20 cellular contexts compared by ENCODE assay signal in the genomic region with DNA sequence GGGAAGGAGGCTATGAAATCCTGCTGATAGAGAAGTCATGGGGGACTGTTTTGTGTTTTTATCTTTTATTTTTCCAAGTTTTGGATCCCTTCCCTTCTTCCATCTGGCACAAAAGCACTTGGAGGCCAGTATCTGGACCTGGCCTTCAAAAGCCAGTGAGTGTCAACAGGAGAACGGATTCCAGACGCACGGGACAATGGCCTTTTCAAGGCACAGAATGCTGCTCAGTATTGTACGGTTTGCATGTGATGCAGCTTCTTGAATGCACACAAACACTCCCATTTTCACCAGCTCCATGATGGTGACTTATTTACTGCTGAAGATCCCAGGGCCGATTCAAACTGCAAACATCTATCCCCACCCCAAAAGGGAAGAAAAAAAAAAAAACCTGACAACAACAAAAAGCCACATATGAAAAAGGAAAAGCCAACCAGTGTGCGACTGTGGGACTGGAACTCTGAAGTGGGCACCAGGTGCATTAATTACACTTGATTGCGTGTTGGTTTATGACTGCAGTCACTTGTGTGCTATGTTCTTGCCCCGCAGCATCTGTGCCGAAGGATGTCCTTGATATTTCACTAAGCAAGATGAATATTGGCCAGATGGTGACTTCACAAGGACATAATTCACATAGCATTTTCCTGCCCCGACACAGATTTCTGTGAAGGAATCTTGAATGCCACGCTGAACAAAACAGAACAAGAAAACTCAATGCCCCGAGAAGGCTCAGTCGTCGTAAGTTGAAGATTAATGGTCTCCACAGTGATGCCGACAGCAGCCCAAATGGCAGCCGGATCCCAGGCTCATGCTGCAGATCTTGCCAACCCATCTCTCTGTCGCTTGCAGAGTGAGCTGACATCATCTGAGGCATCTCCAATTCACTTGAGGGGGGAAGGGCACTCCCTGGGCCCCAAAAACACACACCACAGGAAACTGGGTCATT.
DNase-seq lines count a peak whose midpoint lies in the region; ATAC-seq and TF ChIP-seq lines count a peak whose summit lies in the region.
"Had no signal": no experiment of that assay in that cellular context is flagged by ENCODE, and none has a peak within 500 bp of the region (broad histone marks: within the 10 kb centered on the region; RNA-seq: fewer than 3 reads in every experiment).

No MANE protein-coding gene starts in this region.

- no peak for TF ChIP-seq CTCF in psoas muscle (IDR thresholded peaks at IDR 0.05)

- DNase-seq in G401 (ENCODE audit: low spot score) (peak; percentile 72), NCI-H524 (lab: John Stamatoyannopoulos, UW) (peak; percentile 88 to 96), nucleus accumbens (lab: John Stamatoyannopoulos, UW) (peak in 52 of 56 donors; percentile 4 to 85 (median 62)), psoas muscle (no peak), retina (no peak)
- DNase-seq in activated T-helper 2 cell treated with anti-CD3 and anti-CD28 coated beads, Interferon-gamma antibody, Interleukin-2, Interleukin-4, amounts not matched to agents 10 μg/mL and 5 μg/mL and 100 μg/mL, durations not matched to agents 14 hours and 24 hours and 36 hours (ENCODE audit: low spot score) = no peak
- DNase-seq: AML-193; dermis blood vessel endothelial cell; left lung; naive B cell; NCI-H2107; NK-92 treated with Interleukin-12 subunit alpha and Interleukin-12 subunit beta, amount 100 ng/mL, for 24 hours; stimulated activated CD4-positive, alpha-beta T cell treated with anti-CD3 and anti-CD28 coated beads, Interleukin-15, amount 100 ng/mL, for 24 hours; stomach; T-cell; WERI-Rb-1 had no signal

- H3K27me3 Mint-ChIP-seq in activated T-helper 2 cell treated with anti-CD3 and anti-CD28 coated beads, Interferon-gamma antibody, Interleukin-2, Interleukin-4, amounts not matched to agents 10 μg/mL and 5 μg/mL and 100 μg/mL, durations not matched to agents 14 hours and 24 hours and 36 hours (ENCODE audit: low read depth) = no peaks in the 10 kb centered on the region

- intact Hi-C loops in psoas muscle (cut with DNase I) = no loop called here
- intact Hi-C loops in activated T-helper 2 cell treated with anti-CD3 and anti-CD28 coated beads, Interferon-gamma antibody, Interleukin-2, Interleukin-4, amounts not matched to agents 10 μg/mL and 5 μg/mL and 100 μg/mL, durations not matched to agents 14 hours and 24 hours and 36 hours (cut with micrococcal nuclease) = no loop called here

- H3K4me1 Mint-ChIP-seq in activated T-helper 2 cell treated with anti-CD3 and anti-CD28 coated beads, Interferon-gamma antibody, Interleukin-2, Interleukin-4, amounts not matched to agents 10 μg/mL and 5 μg/mL and 100 μg/mL, durations not matched to agents 14 hours and 24 hours and 36 hours (ENCODE audit: low read depth) = no peaks in the 10 kb centered on the region
- H3K4me1 Mint-ChIP-seq: naive B cell, T-cell had no signal

- H3K9me3 ChIP-seq in psoas muscle = no peaks in the 10 kb centered on the region
- H3K9me3 ChIP-seq: esophagus muscularis mucosa, left lung, prostate gland, stomach had no signal

- no peaks in the 10 kb centered on the region for H3K9me3 Mint-ChIP-seq in activated T-helper 2 cell treated with anti-CD3 and anti-CD28 coated beads, Interferon-gamma antibody, Interleukin-2, Interleukin-4, amounts not matched to agents 10 μg/mL and 5 μg/mL and 100 μg/mL, durations not matched to agents 14 hours and 24 hours and 36 hours
- H3K9me3 Mint-ChIP-seq: T-cell had no signal

- H3K4me3 Mint-ChIP-seq in activated T-helper 2 cell treated with anti-CD3 and anti-CD28 coated beads, Interferon-gamma antibody, Interleukin-2, Interleukin-4, amounts not matched to agents 10 μg/mL and 5 μg/mL and 100 μg/mL, durations not matched to agents 14 hours and 24 hours and 36 hours (ENCODE audit: low read depth) = no peak overlapping the region
- H3K4me3 Mint-ChIP-seq: T-cell had no signal

- no peak for ATAC-seq in HG02885 (IDR thresholded peaks at IDR 0.05; ENCODE audit: poor library complexity, unreplicated experiment)
- ATAC-seq in psoas muscle = no peak
- ATAC-seq: left lung, T-cell had no signal

- no peaks in the 10 kb centered on the region for H3K36me3 ChIP-seq in psoas muscle (ENCODE audit: insufficient read depth in 1 of 2, low read depth in 1 of 2)
- H3K36me3 ChIP-seq: esophagus muscularis mucosa, left lung, prostate gland, stomach, WERI-Rb-1 had no signal

- no peaks in the 10 kb centered on the region for H3K27me3 ChIP-seq in psoas muscle (ENCODE audit: insufficient read depth in 3 of 3, low read length in 2 of 3)
- H3K27me3 ChIP-seq: esophagus muscularis mucosa, left lung, stomach had no signal

- peaks cover 13% of the 10 kb centered on the region for H3K4me1 ChIP-seq in psoas muscle

- peak overlapping the region; percentile 90 for H3K27ac ChIP-seq in cingulate gyrus (ENCODE audit: low read depth, low read length)
- H3K27ac ChIP-seq in psoas muscle = no peak overlapping the region
- H3K27ac ChIP-seq: left lung, prostate gland, WERI-Rb-1 had no signal

- H3K4me3 ChIP-seq in psoas muscle = no peak overlapping the region
- H3K4me3 ChIP-seq: esophagus muscularis mucosa, left lung, prostate gland, stomach had no signal

- WGBS in psoas muscle, 3 donors = 56 to 76% (median 58%) methylated on average over 17 of the region's 17 CpGs

- H3K36me3 Mint-ChIP-seq in activated T-helper 2 cell treated with anti-CD3 and anti-CD28 coated beads, Interferon-gamma antibody, Interleukin-2, Interleukin-4, amounts not matched to agents 10 μg/mL and 5 μg/mL and 100 μg/mL, durations not matched to agents 14 hours and 24 hours and 36 hours (ENCODE audit: low read depth) = no peaks in the 10 kb centered on the region
- H3K36me3 Mint-ChIP-seq: naive B cell, T-cell had no signal

- no peak overlapping the region for H3K27ac Mint-ChIP-seq in activated T-helper 2 cell treated with anti-CD3 and anti-CD28 coated beads, Interferon-gamma antibody, Interleukin-2, Interleukin-4, amounts not matched to agents 10 μg/mL and 5 μg/mL and 100 μg/mL, durations not matched to agents 14 hours and 24 hours and 36 hours
- H3K27ac Mint-ChIP-seq: naive B cell, T-cell had no signal

- in situ Hi-C loops in G401 (cut with HindIII; ENCODE audit: low sequenced_read_pairs) = no loop called here

Comparison
In these comparisons a context has a peak if more than half of its experiments do, and no peak if none do; other contexts are left out.
1. DNase-seq: peak in G401 (single experiment), NCI-H524 (2 of 2) and nucleus accumbens (52 of 56); none in psoas muscle (0 of 2), activated T-helper 2 cell treated with anti-CD3 and anti-CD28 coated beads, Interferon-gamma antibody, Interleukin-2, Interleukin-4, amounts not matched to agents 10 μg/mL and 5 μg/mL and 100 μg/mL, durations not matched to agents 14 hours and 24 hours and 36 hours (single experiment) and retina (single experiment).